In the genomic region with DNA sequence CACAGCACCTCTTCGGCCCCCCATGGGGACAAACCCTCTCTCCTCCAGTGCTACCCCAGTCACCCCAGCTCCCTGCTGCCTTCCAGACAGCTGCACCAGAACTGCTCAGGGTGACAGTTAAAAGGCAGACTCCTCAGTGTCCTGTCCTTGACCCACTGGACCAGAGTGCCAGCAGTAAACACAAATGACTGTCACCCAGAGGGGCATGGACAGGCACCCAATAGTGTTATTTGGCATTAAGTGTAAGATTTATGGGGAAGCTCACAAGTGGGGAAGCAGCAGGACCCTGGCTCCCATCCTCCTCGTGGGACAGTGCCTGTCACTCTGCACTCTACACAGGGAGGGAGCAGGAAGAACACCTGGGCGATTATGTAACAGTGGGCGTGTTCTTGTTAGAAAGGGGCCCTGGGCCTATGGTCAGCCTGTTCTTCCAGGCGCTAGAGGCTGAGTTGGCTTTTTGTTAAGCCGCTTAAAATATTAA, we compare ENCODE assay signal across 8 cellular contexts. TPM values are rescaled to one million over a fixed set of nuclear protein-coding genes. Genes with fewer than 3 reads are reported as not detected.
DNase-seq lines count a peak whose midpoint lies in the region; ATAC-seq, FAIRE-seq and TF ChIP-seq lines count a peak whose summit lies in the region.

No MANE protein-coding gene starts in this region.

- no peak overlapping the region for H3K4me3 Mint-ChIP-seq in progenitor cell of endocrine pancreas (ENCODE audit: low read depth)

- H3K36me3 ChIP-seq in colonic mucosa: no peaks in the 10 kb centered on the region

- peak overlapping the region; percentile 89 for H3K27ac ChIP-seq in colonic mucosa

- intact Hi-C loops in colonic mucosa (cut with DNase I): loop anchor here (5.0 to 10.0 kb wide), 3 partner anchors 35 to 353 kb away; a partner anchor contains a TSS

- ATAC-seq in HG03571 (IDR thresholded peaks at IDR 0.05; ENCODE audit: unreplicated experiment): no peak

- DNase-seq in GM18507 (ENCODE audit: extremely low spot score, insufficient read length, low read depth) (no peak), NCI-H510A (lab: John Stamatoyannopoulos, UW) (peak; percentile 69), colonic mucosa (peak; percentile 85), progenitor cell of endocrine pancreas (ENCODE audit: low spot score, unreplicated experiment) (no peak), globus pallidus (ENCODE audit: low spot score) (no peak), EL (no peak), A172 (ENCODE audit: low spot score) (no peak)

- no peaks in the 10 kb centered on the region for H3K27me3 ChIP-seq in colonic mucosa

- H3K27me3 Mint-ChIP-seq in progenitor cell of endocrine pancreas: no peaks in the 10 kb centered on the region

- TF ChIP-seq CTCF in colonic mucosa (IDR thresholded peaks at IDR 0.05) (no peak), progenitor cell of endocrine pancreas (IDR thresholded peaks at IDR 0.05; ENCODE audit: unreplicated experiment) (no peak)

- peaks cover 51% of the 10 kb centered on the region for H3K4me1 Mint-ChIP-seq in progenitor cell of endocrine pancreas (ENCODE audit: low read depth)

- H3K9me3 Mint-ChIP-seq in progenitor cell of endocrine pancreas (ENCODE audit: low read depth): no peaks in the 10 kb centered on the region

- H3K27ac Mint-ChIP-seq in progenitor cell of endocrine pancreas: peak overlapping the region; percentile 7

- FAIRE-seq in GM18507 (lab: Jason Lieb, UNC): peak; percentile 31

- H3K4me3 ChIP-seq in colonic mucosa: no peak overlapping the region

- peaks cover 27% of the 10 kb centered on the region for H3K36me3 Mint-ChIP-seq in progenitor cell of endocrine pancreas (ENCODE audit: insufficient read depth)

- H3K9me3 ChIP-seq in colonic mucosa: no peaks in the 10 kb centered on the region

- peaks cover 46% of the 10 kb centered on the region for H3K4me1 ChIP-seq in colonic mucosa

- H3K9ac ChIP-seq in colonic mucosa (ENCODE audit: low read depth in 2 of 2, low read length in 2 of 2): peak overlapping the region in 1 of 2 donors; percentile 83

RNA-seq across cellular contexts. Expression of a gene that starts 5.0 kb away (rescaled TPM):
- total RNA-seq in colonic mucosa (100 to 1,000 TPM in 1 of 2 donors, 10 to 100 TPM in 1; 61.4 to 111 TPM), progenitor cell of endocrine pancreas (45.2 and 48.2 TPM in 2 replicates)
- total RNA-seq in A172 (2014; rRNA removed; shearing (Covaris generic)): 81.4 and 87.3 TPM in 2 replicates

RNA-seq across cellular contexts. Expression of a gene that starts 7.2 kb away (rescaled TPM):
- total RNA-seq in colonic mucosa (100 to 1,000 TPM; 279 to 302 TPM), progenitor cell of endocrine pancreas (332 and 356 TPM in 2 replicates)
- total RNA-seq in A172 (2014; rRNA removed; shearing (Covaris generic)): 90.9 and 114 TPM in 2 replicates

RNA-seq across cellular contexts. Expression of a gene that starts 25.4 kb away (rescaled TPM):
- total RNA-seq in colonic mucosa (10 to 100 TPM; 28.6 to 36.6 TPM), progenitor cell of endocrine pancreas (30.5 and 32.4 TPM in 2 replicates)
- total RNA-seq in A172 (2014; rRNA removed; shearing (Covaris generic)): 14.0 and 15.8 TPM in 2 replicates

RNA-seq across cellular contexts. Expression of a gene that starts 43.0 kb away (rescaled TPM):
- total RNA-seq in colonic mucosa (1 to 10 TPM in 1 of 2 donors, under 1 TPM in 1; 0.69 to 1.0 TPM), progenitor cell of endocrine pancreas (0.24 and 0.41 TPM in 2 replicates)
- total RNA-seq in A172 (2014; rRNA removed; shearing (Covaris generic)): 0.02 and 0.05 TPM in 2 replicates

Comparison
In these comparisons a context has a peak if more than half of its experiments do, and no peak if none do; other contexts are left out.
1. DNase-seq: peak in NCI-H510A (single experiment) and colonic mucosa (single experiment); none in GM18507 (single experiment), progenitor cell of endocrine pancreas (single experiment), globus pallidus (single experiment), EL (single experiment) and A172 (single experiment).